In genomic region chr3:113551821-113552220, GRCh38 we compare ENCODE assay signal across 20 cellular contexts. TPM values are rescaled to one million over a fixed set of nuclear protein-coding genes. Genes with fewer than 3 reads are reported as not detected.
A peak's percentile ranks its signal among the peaks of the same experiment; 100 is the strongest.
DNase-seq lines count a peak whose midpoint lies in the region; ATAC-seq and TF ChIP-seq lines count a peak whose summit lies in the region.
"Had no signal": no experiment of that assay in that cellular context is flagged by ENCODE, and none has a peak within 500 bp of the region (broad histone marks: within the 10 kb centered on the region; RNA-seq: fewer than 3 reads in every experiment).

No MANE protein-coding gene starts in this region.

- 40% methylated on average over 5 of the region's 5 CpGs for WGBS in prostate gland

- no peaks in the 10 kb centered on the region for H3K36me3 ChIP-seq in prostate gland

- no peaks in the 10 kb centered on the region for H3K27me3 ChIP-seq in prostate gland (replicated peaks; ENCODE audit: insufficient read depth)

- ATAC-seq in esophagus mucosa (peak; percentile 68), GM18870 (IDR thresholded peaks at IDR 0.05; ENCODE audit: unreplicated experiment) (no peak)
- ATAC-seq: Panc1 had no signal

- intact Hi-C loops in prostate gland (cut with DNase I), result no loop called here

- no peaks in the 10 kb centered on the region for H3K9me3 ChIP-seq in prostate gland

- no peak for TF ChIP-seq CTCF in prostate gland (IDR thresholded peaks at IDR 0.05)

- H3K4me3 ChIP-seq in prostate gland, result no peak overlapping the region

- peak overlapping the region; percentile 10 to 50 for H3K27ac ChIP-seq in prostate gland
- H3K27ac ChIP-seq: KMS-11 had no signal

- peak; percentile 27 for DNase-seq in SIG-M5 treated with dmso at 0.1 percent for 504 hours (lab: John Stamatoyannopoulos, UW; ENCODE audit: unreplicated experiment)
- DNase-seq in SIG-M5 (lab: John Stamatoyannopoulos, UW), result no peak
- DNase-seq in HT-29 (ENCODE audit: low spot score), result peak; percentile 61
- DNase-seq in prostate gland (ENCODE audit: low spot score), result peak; percentile 19
- DNase-seq in activated T-cell treated with anti-CD3 and anti-CD28 coated beads, Interleukin-2, amount 50 U/mL, for 48 hours, result no peak
- no peak for DNase-seq in NCI-H2227 (lab: John Stamatoyannopoulos, UW; ENCODE audit: unreplicated experiment)
- DNase-seq: 8988T; CD4-positive, CD25-positive, alpha-beta regulatory T cell; DMS79 treated with DMSO at 0.1 percent for 48 hours; H7; HFFc6; MV-4-11; NCI-H1417; NCI-H187 treated with DMSO at 0.1 percent for 48 hours; NCI-H345; NCI-H524 treated with DMSO at 0.1 percent for 48 hours had no signal

- no peak for TF ChIP-seq POLR2A in prostate gland (IDR thresholded peaks at IDR 0.05)

- no peaks in the 10 kb centered on the region for H3K4me1 ChIP-seq in prostate gland (replicated peaks)

RNA-seq across cellular contexts. Expression of gene SIDT1, which starts 19.5 kb away (rescaled TPM):
- 4.8 and 5.5 TPM in 2 replicates for total RNA-seq in HT-29 (2014; rRNA removed; shearing (Covaris generic))
- total RNA-seq in esophagus mucosa (1.5 TPM), prostate gland (10 to 100 TPM; 19.9 to 31.2 TPM)
- total RNA-seq: H7, HFFc6 had no signal

RNA-seq across cellular contexts. Expression of gene SPICE1, which starts 36.9 kb away (rescaled TPM):
- 6.0 and 11.7 TPM in 2 replicates for total RNA-seq in HT-29 (2014; rRNA removed; shearing (Covaris generic))
- 8.0 TPM for total RNA-seq in esophagus mucosa
- 10 to 100 TPM; 20.1 to 23.7 TPM for total RNA-seq in prostate gland

Comparison
In these comparisons a context has a peak if more than half of its experiments do, and no peak if none do; other contexts are left out.
1. DNase-seq: peak in SIG-M5 treated with dmso at 0.1 percent for 504 hours (single experiment), HT-29 (single experiment) and prostate gland (single experiment); none in SIG-M5 (single experiment), activated T-cell treated with anti-CD3 and anti-CD28 coated beads, Interleukin-2, amount 50 U/mL, for 48 hours (0 of 2) and NCI-H2227 (single experiment).